In the genomic region with DNA sequence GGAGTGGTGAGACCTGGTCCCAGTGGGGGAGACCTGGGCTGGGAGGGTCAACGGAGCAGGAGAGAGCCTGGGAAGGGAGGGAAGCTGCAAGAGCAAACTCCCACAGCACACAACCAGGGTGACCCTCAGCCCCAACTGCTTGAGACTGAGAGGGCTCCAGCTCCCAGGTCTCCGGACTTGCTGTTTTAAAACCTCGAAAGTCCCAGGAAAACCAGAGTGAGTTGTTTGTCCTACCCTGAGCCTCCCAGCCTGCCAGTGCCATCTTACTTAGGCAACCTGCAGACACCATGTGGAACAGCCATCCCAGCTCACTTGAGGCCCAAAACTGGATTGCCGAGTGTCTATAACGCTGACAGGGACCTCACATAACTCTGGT, we compare ENCODE assay signal across 13 cellular contexts. TPM values are rescaled to one million over a fixed set of nuclear protein-coding genes. Genes with fewer than 3 reads are reported as not detected.
DNase-seq lines count a peak whose midpoint lies in the region; ATAC-seq and TF ChIP-seq lines count a peak whose summit lies in the region.
"Had no signal": no experiment of that assay in that cellular context is flagged by ENCODE, and none has a peak within 500 bp of the region (broad histone marks: within the 10 kb centered on the region; RNA-seq: fewer than 3 reads in every experiment).

No MANE protein-coding gene starts in this region.

- ATAC-seq in right cardiac atrium (no peak), left cardiac atrium (no peak), SK-N-SH treated with all-trans-retinoic acid at 6 μM for 48 hours (peak; percentile 36), GM19351 (IDR thresholded peaks at IDR 0.05; ENCODE audit: unreplicated experiment) (no peak), HG02798 (IDR thresholded peaks at IDR 0.05; ENCODE audit: poor library complexity, unreplicated experiment) (no peak)

- H3K27me3 ChIP-seq in right cardiac atrium (ENCODE audit: control insufficient read depth, insufficient read depth): no peaks in the 10 kb centered on the region
- H3K27me3 ChIP-seq in transverse colon: peaks cover 25% of the 10 kb centered on the region

- TF ChIP-seq EP300 in transverse colon (IDR thresholded peaks at IDR 0.05; ENCODE audit: low read depth): no peak

- TF ChIP-seq CTCF in transverse colon (IDR thresholded peaks at IDR 0.05): no peak

- WGBS in right cardiac atrium: 91% methylated on average over 5 of the region's 5 CpGs
- 74% methylated on average over 5 of the region's 5 CpGs; no CpG with 5 or more reads in 1 of the 2 donors for WGBS in transverse colon (ENCODE audit: low coverage in 1 of 2), 2 donors

- no peak for TF ChIP-seq POLR2A in transverse colon (IDR thresholded peaks at IDR 0.05)

- H3K36me3 ChIP-seq in transverse colon: no peaks in the 10 kb centered on the region

- H3K9me3 ChIP-seq in right cardiac atrium (ENCODE audit: control insufficient read depth, low read length): no peaks in the 10 kb centered on the region
- no peaks in the 10 kb centered on the region for H3K9me3 ChIP-seq in transverse colon

- intact Hi-C loops in right cardiac atrium (cut with DNase I) (loop anchor here in 1 of 4 donors (10.0 kb wide), 1 partner anchor 61 kb away; no protein-coding TSS in a partner anchor), left cardiac atrium (cut with DNase I) (no loop called here), transverse colon (cut with DNase I; ENCODE audit: low total_unique reads) (loop anchor here (5.0 kb wide), 1 partner anchor 88 kb away; no protein-coding TSS in a partner anchor)

- H3K27ac ChIP-seq in right cardiac atrium (ENCODE audit: low read length) (no peak overlapping the region), epithelial cell of prostate (peak overlapping the region; percentile 65), transverse colon (peak overlapping the region; percentile 42 to 85 (median 67))

- in situ Hi-C loops in transverse colon (cut with MboI; ENCODE audit: low pct_ligation_motif_present in 1 of 4, low pct_unique_long_range_greater_than_20kb in 1 of 4, low sequenced_read_pairs in 3 of 4): no loop called here

- H3K4me3 ChIP-seq in right cardiac atrium (ENCODE audit: low read length) (no peak overlapping the region), transverse colon (no peak overlapping the region)

- H3K4me1 ChIP-seq in right cardiac atrium (ENCODE audit: control insufficient read depth, insufficient read depth, low read length): peaks cover 6% of the 10 kb centered on the region
- peaks cover 4 to 17% (median 14%) of the 10 kb centered on the region in 4 donors for H3K4me1 ChIP-seq in transverse colon

- peak in 2 of 3 donors; percentile 18 to 26 for DNase-seq in right cardiac atrium
- no peak for DNase-seq in left cardiac atrium
- DNase-seq in epithelial cell of prostate (ENCODE audit: low read depth, low spot score): no peak
- DNase-seq in transverse colon: no peak
- DNase-seq in iPS-NIHi11 (ENCODE audit: low spot score): no peak
- DNase-seq: activated B cell treated with CpG ODN at 0.5 μM for 24 hours, H9, midbrain had no signal

TF ChIP-seq in SK-N-SH treated with all-trans-retinoic acid at 6 μM for 48 hours, 23 proteins besides CTCF, POLR2A, EP300 and RAD21:
- TF ChIP-seq ZC3H10 (CRISPR knock-in tag; IDR thresholded peaks at IDR 0.05) (no peak), ZFP3 (CRISPR knock-in tag; IDR thresholded peaks at IDR 0.05) (no peak), SNAI2 (CRISPR knock-in tag; IDR thresholded peaks at IDR 0.05) (no peak), TOX (CRISPR knock-in tag; IDR thresholded peaks at IDR 0.05; ENCODE audit: borderline replicate concordance) (no peak), GLIS3 (CRISPR knock-in tag; IDR thresholded peaks at IDR 0.05) (no peak)
- TF ChIP-seq, protein P1, sequence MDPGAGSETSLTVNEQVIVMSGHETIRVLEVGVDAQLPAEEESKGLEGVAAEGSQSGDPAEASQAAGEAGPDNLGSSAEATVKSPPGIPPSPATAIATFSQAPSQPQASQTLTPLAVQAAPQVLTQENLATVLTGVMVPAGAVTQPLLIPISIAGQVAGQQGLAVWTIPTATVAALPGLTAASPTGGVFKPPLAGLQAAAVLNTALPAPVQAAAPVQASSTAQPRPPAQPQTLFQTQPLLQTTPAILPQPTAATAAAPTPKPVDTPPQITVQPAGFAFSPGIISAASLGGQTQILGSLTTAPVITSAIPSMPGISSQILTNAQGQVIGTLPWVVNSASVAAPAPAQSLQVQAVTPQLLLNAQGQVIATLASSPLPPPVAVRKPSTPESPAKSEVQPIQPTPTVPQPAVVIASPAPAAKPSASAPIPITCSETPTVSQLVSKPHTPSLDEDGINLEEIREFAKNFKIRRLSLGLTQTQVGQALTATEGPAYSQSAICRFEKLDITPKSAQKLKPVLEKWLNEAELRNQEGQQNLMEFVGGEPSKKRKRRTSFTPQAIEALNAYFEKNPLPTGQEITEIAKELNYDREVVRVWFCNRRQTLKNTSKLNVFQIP (CRISPR knock-in tag; IDR thresholded peaks at IDR 0.05; ENCODE audit: borderline replicate concordance, low read depth): no peak
- TF ChIP-seq, protein P2, sequence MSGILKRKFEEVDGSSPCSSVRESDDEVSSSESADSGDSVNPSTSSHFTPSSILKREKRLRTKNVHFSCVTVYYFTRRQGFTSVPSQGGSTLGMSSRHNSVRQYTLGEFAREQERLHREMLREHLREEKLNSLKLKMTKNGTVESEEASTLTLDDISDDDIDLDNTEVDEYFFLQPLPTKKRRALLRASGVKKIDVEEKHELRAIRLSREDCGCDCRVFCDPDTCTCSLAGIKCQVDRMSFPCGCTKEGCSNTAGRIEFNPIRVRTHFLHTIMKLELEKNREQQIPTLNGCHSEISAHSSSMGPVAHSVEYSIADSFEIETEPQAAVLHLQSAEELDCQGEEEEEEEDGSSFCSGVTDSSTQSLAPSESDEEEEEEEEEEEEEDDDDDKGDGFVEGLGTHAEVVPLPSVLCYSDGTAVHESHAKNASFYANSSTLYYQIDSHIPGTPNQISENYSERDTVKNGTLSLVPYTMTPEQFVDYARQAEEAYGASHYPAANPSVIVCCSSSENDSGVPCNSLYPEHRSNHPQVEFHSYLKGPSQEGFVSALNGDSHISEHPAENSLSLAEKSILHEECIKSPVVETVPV (CRISPR knock-in tag; IDR thresholded peaks at IDR 0.05): no peak
- TF ChIP-seq, protein P3, sequence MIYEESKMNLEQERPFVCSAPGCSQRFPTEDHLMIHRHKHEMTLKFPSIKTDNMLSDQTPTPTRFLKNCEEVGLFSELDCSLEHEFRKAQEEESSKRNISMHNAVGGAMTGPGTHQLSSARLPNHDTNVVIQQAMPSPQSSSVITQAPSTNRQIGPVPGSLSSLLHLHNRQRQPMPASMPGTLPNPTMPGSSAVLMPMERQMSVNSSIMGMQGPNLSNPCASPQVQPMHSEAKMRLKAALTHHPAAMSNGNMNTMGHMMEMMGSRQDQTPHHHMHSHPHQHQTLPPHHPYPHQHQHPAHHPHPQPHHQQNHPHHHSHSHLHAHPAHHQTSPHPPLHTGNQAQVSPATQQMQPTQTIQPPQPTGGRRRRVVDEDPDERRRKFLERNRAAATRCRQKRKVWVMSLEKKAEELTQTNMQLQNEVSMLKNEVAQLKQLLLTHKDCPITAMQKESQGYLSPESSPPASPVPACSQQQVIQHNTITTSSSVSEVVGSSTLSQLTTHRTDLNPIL (CRISPR knock-in tag; IDR thresholded peaks at IDR 0.05; ENCODE audit: low read depth): no peak
- TF ChIP-seq, protein P4, sequence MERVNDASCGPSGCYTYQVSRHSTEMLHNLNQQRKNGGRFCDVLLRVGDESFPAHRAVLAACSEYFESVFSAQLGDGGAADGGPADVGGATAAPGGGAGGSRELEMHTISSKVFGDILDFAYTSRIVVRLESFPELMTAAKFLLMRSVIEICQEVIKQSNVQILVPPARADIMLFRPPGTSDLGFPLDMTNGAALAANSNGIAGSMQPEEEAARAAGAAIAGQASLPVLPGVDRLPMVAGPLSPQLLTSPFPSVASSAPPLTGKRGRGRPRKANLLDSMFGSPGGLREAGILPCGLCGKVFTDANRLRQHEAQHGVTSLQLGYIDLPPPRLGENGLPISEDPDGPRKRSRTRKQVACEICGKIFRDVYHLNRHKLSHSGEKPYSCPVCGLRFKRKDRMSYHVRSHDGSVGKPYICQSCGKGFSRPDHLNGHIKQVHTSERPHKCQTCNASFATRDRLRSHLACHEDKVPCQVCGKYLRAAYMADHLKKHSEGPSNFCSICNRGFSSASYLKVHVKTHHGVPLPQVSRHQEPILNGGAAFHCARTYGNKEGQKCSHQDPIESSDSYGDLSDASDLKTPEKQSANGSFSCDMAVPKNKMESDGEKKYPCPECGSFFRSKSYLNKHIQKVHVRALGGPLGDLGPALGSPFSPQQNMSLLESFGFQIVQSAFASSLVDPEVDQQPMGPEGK (CRISPR knock-in tag; IDR thresholded peaks at IDR 0.05; ENCODE audit: borderline replicate concordance): no peak

RNA-seq across cellular contexts. Expression of a gene that starts 4.8 kb away (rescaled TPM):
- total RNA-seq in right cardiac atrium (under 1 TPM in 1 of 4 donors, not detected in 3; 0.06 TPM), left cardiac atrium (not detected), transverse colon (10 to 100 TPM in 1 of 4 donors, 1 to 10 TPM in 3; 1.5 to 23.9 (median 4.7) TPM)
- polyA plus RNA-seq in right cardiac atrium: not detected
- total RNA-seq: activated B cell treated with CpG ODN at 0.5 μM for 24 hours; activated T-helper 1 cell treated with anti-CD3 and anti-CD28 coated beads, Interleukin-12 subunit alpha, Interleukin-12 subunit beta, Interleukin-2, Interleukin-4 antibody, amounts not matched to agents 30 ng/mL and 10 ng/mL and 1 ng/mL, durations not matched to agents 14 hours and 24 hours and 36 hours; epithelial cell of proximal tubule had no signal

Comparison
In these comparisons a context has a peak if more than half of its experiments do, and no peak if none do; other contexts are left out.
1. DNase-seq: peak in right cardiac atrium (2 of 3); none in left cardiac atrium (single experiment), epithelial cell of prostate (single experiment), transverse colon (single experiment) and iPS-NIHi11 (single experiment).